Comparison of ENCODE assay signal across 8 cellular contexts in the genomic region with DNA sequence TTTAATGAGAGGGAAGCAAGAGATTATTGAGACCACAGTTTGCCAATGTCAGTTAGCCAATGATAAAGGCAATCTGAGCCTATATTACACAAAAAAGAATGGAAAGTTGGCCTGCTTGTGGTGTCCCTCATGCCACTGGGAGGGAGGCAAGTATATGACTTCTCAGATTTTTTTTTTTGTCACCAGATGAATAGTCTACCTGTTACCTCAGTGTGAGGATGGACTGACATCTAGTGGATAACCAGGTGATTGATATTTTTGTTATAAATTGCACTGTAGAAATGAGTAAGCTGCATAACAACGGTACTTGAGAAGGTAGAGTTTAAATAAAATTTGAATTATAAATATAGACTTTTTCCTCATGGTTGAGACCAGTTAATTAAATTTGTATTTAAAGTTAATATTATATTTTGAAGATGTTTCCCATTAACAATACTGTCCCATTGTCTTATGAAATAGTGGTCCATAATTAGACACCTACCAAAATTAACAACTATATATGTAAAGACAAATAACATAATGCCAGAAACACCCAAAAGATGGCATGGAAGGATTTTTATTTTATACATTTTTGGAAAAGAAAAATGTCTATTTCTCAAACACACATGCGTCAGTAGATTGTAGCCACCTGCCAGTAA.
DNase-seq lines count a peak whose midpoint lies in the region; ATAC-seq and TF ChIP-seq lines count a peak whose summit lies in the region.

No MANE protein-coding gene starts in this region.

- no peak overlapping the region for H3K4me2 ChIP-seq in trophoblast cell (ENCODE audit: low read length)

- DNase-seq in activated T-cell treated with anti-CD3 and anti-CD28 coated beads for 24 hours (ENCODE audit: low read depth) (peak; percentile 11), activated T-cell treated with anti-CD3 and anti-CD28 coated beads for 4 hours (no peak), NCI-H82 (lab: John Stamatoyannopoulos, UW) (peak; percentile 63), erythroblast (lab: John Stamatoyannopoulos, UW) (peak; percentile 5 to 31), trophoblast cell (peak in 1 of 2 donors; percentile 75), substantia nigra (lab: John Stamatoyannopoulos, UW) (no peak), mucosa of gallbladder (ENCODE audit: low spot score) (no peak)

- H3K9me3 ChIP-seq in trophoblast cell (ENCODE audit: insufficient read depth, low read depth, low read length) = no peaks in the 10 kb centered on the region

- H3K23ac ChIP-seq in trophoblast cell (ENCODE audit: low read length) = no peak overlapping the region

- H2BK12ac ChIP-seq in trophoblast cell (ENCODE audit: low read length) = no peak overlapping the region

- H4K8ac ChIP-seq in trophoblast cell (ENCODE audit: low read depth, low read length) = no peak overlapping the region

- H3K14ac ChIP-seq in trophoblast cell (ENCODE audit: low read length) = no peak overlapping the region

- peak; percentile 55 for ATAC-seq in HG02678 (IDR thresholded peaks at IDR 0.05; ENCODE audit: unreplicated experiment)

- H2BK120ac ChIP-seq in trophoblast cell (ENCODE audit: insufficient read depth, low read length, poor library complexity) = peak overlapping the region; percentile 17

- H2AK5ac ChIP-seq in trophoblast cell (ENCODE audit: low read length) = no peak overlapping the region

- TF ChIP-seq POLR2A in erythroblast (IDR thresholded peaks at IDR 0.05; ENCODE audit: low read length) = no peak

- no peak overlapping the region for H3K4me3 ChIP-seq in trophoblast cell (ENCODE audit: low read depth, low read length)

- H3K79me1 ChIP-seq in trophoblast cell (ENCODE audit: low read length) = peaks cover 3% of the 10 kb centered on the region

- H3K4ac ChIP-seq in trophoblast cell (ENCODE audit: low read depth, low read length) = no peak overlapping the region

- H3K27ac ChIP-seq in trophoblast cell (ENCODE audit: low read depth, low read length) (no peak overlapping the region), substantia nigra (ENCODE audit: low read depth, low read length, poor library complexity, severe bottlenecking) (no peak overlapping the region)

- no peak overlapping the region for H3K18ac ChIP-seq in trophoblast cell (ENCODE audit: low read length)

- no peak overlapping the region for H2AFZ ChIP-seq in trophoblast cell (ENCODE audit: insufficient read depth, low read length, poor library complexity)

- H4K91ac ChIP-seq in trophoblast cell (ENCODE audit: low read depth, low read length) = no peak overlapping the region

- no CpG with 5 or more reads among the region's 2 CpGs for WGBS in trophoblast cell (ENCODE audit: extremely low coverage, insufficient coverage, insufficient read length)

- H2BK5ac ChIP-seq in trophoblast cell (ENCODE audit: low read depth, low read length, poor library complexity) = no peak overlapping the region

- H3K4me1 ChIP-seq in trophoblast cell (ENCODE audit: control insufficient read depth in 1 of 2, insufficient read depth in 2 of 2, low read length in 2 of 2) = peaks cover 0 to 2% of the 10 kb centered on the region in 2 experiments

- no peak overlapping the region for H3K9ac ChIP-seq in trophoblast cell (ENCODE audit: low read length)

- H4K12ac ChIP-seq in trophoblast cell (ENCODE audit: low read depth, low read length) = no peak overlapping the region

- H3K36me3 ChIP-seq in trophoblast cell (ENCODE audit: control insufficient read depth in 1 of 2, insufficient read depth in 2 of 2, low read length in 2 of 2) = no peaks in the 10 kb centered on the region

- H3K27me3 ChIP-seq in trophoblast cell (ENCODE audit: insufficient read depth, low read length) = no peaks in the 10 kb centered on the region

- H3K79me2 ChIP-seq in trophoblast cell (ENCODE audit: control insufficient read depth, insufficient read depth, low read length, poor library complexity) = no peaks in the 10 kb centered on the region

Comparison
In these comparisons a context has a peak if more than half of its experiments do, and no peak if none do; other contexts are left out.
1. DNase-seq: peak in activated T-cell treated with anti-CD3 and anti-CD28 coated beads for 24 hours (single experiment), NCI-H82 (single experiment) and erythroblast (2 of 2); none in activated T-cell treated with anti-CD3 and anti-CD28 coated beads for 4 hours (single experiment), substantia nigra (0 of 49) and mucosa of gallbladder (single experiment).